In genomic region chr15:48664436-48664835, GRCh38 we compare ENCODE assay signal across 9 cellular contexts. TPM values are rescaled to one million over a fixed set of nuclear protein-coding genes. Genes with fewer than 3 reads are reported as not detected.
"Had no signal": no experiment of that assay in that cellular context is flagged by ENCODE, and none has a peak within 500 bp of the region (broad histone marks: within the 10 kb centered on the region; RNA-seq: fewer than 3 reads in every experiment).

No MANE protein-coding gene starts in this region.

- H3K4me3 Mint-ChIP-seq: HFFc6, IgD-negative memory B cell had no signal

- H3K27ac Mint-ChIP-seq: HFFc6, IgD-negative memory B cell had no signal

- H3K9ac ChIP-seq: GM23248 had no signal

- H2AFZ ChIP-seq: GM23248 had no signal

- H3K9me3 Mint-ChIP-seq: HFFc6 had no signal

- H3K4me1 ChIP-seq: HAP-1 had no signal

- H3K4me3 ChIP-seq: GM23248, HAP-1 had no signal

- H3K4me1 Mint-ChIP-seq: IgD-negative memory B cell had no signal

- H3K27ac ChIP-seq: GM23248, HL-60 had no signal

- ATAC-seq: HCT116, HepG2 had no signal

- H3K9me3 ChIP-seq: HAP-1 had no signal

- H3K36me3 ChIP-seq: HAP-1 had no signal

- DNase-seq: GM23248, GOT3, H7, HFFc6 had no signal

- FAIRE-seq: HepG2 had no signal

RNA-seq across cellular contexts. Expression of gene FBN1, which starts 18.9 kb away (rescaled TPM):
- polyA plus RNA-seq: IgD-negative memory B cell had no signal
